Comparison of ENCODE assay signal across 9 cellular contexts in the genomic region with DNA sequence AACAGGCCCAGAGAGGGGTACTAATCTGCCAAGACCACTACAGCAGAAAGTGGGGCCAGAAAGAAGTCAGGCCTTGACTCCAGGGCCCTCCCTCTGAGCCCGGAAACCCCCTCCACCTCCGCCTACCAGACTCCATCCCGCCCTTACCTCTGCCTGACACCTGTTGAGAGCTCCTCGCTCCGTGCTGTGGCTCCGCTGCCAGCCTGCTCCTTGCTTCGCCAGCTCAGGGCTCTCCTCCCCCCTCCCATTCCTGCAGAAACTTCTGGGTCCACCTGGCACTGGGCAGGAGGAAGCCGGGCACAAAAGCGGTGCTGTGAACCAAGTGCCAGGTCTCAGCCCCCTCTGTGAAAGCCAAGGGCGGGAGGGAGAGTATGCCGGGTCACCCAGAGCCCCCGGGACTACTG. TPM values are rescaled to one million over a fixed set of nuclear protein-coding genes. Genes with fewer than 3 reads are reported as not detected.
A peak's percentile ranks its signal among the peaks of the same experiment; 100 is the strongest.
DNase-seq lines count a peak whose midpoint lies in the region; ATAC-seq and TF ChIP-seq lines count a peak whose summit lies in the region.
"Had no signal": no experiment of that assay in that cellular context is flagged by ENCODE, and none has a peak within 500 bp of the region (broad histone marks: within the 10 kb centered on the region; RNA-seq: fewer than 3 reads in every experiment).

No MANE protein-coding gene starts in this region.

- no peak overlapping the region for H2AFZ ChIP-seq in OCI-LY1 (ENCODE audit: low read length)

- peaks cover 22% of the 10 kb centered on the region for H3F3A ChIP-seq in OCI-LY1 (ENCODE audit: insufficient read depth, low read length)

- H3K36me3 ChIP-seq in OCI-LY1 (ENCODE audit: insufficient read depth, low read length) (peaks cover 25% of the 10 kb centered on the region; the same call in 1 of the 2 replicates), right lobe of liver (no peaks in the 10 kb centered on the region), testis (ENCODE audit: low read depth, missing control alignments) (no peaks in the 10 kb centered on the region)

- H3K4me3 ChIP-seq in OCI-LY1 (ENCODE audit: low read depth, low read length, poor library complexity, severe bottlenecking) (peak overlapping the region; percentile 46), right lobe of liver (no peak overlapping the region), testis (no peak overlapping the region)

- 43% methylated on average over 5 of the region's 12 CpGs for WGBS in right lobe of liver (ENCODE audit: insufficient coverage, low coverage, low lambda C conversion rate, missing lambda C conversion rate)
- 75 to 80% methylated on average over 10 to 12 of the region's 12 CpGs for WGBS in testis, 2 donors

- no peaks in the 10 kb centered on the region for H3K9me3 ChIP-seq in OCI-LY1 (ENCODE audit: low read length)
- no peaks in the 10 kb centered on the region for H3K9me3 ChIP-seq in right lobe of liver
- no peaks in the 10 kb centered on the region for H3K9me3 ChIP-seq in testis

- intact Hi-C loops in right lobe of liver (cut with DNase I) = no loop called here
- intact Hi-C loops in testis (cut with DNase I; ENCODE audit: low total_unique reads) = no loop called here

- H3K27ac ChIP-seq in OCI-LY1 (ENCODE audit: low read depth, low read length, poor library complexity, severe bottlenecking) (peak overlapping the region; percentile 99), right lobe of liver (peak overlapping the region; percentile 2 to 60 (median 55)), testis (peak overlapping the region; percentile 71 to 72)

- TF ChIP-seq CTCF in OCI-LY1 (IDR thresholded peaks at IDR 0.05; ENCODE audit: low read length) (no peak), right lobe of liver (IDR thresholded peaks at IDR 0.05) (no peak), testis (IDR thresholded peaks at IDR 0.05) (no peak)

- peak overlapping the region; percentile 69 for H3K9ac ChIP-seq in OCI-LY1 (ENCODE audit: low read length)

- ATAC-seq in right lobe of liver = peak; percentile 9 to 14 (median 12)
- ATAC-seq in SK-N-SH treated with all-trans-retinoic acid at 6 μM for 48 hours = no peak; the same call in 2 of the 3 replicates
- ATAC-seq in GM19455 (IDR thresholded peaks at IDR 0.05; ENCODE audit: unreplicated experiment) = no peak

- H3K79me2 ChIP-seq in OCI-LY1 (ENCODE audit: insufficient read depth, low read length) = no peaks in the 10 kb centered on the region

- H3K27me3 ChIP-seq in OCI-LY1 (ENCODE audit: insufficient read depth, low read length) (no peaks in the 10 kb centered on the region), right lobe of liver (no peaks in the 10 kb centered on the region), testis (no peaks in the 10 kb centered on the region)

- peak; percentile 67 for DNase-seq in activated effector memory CD4-positive, alpha-beta T cell treated with Interleukin-2 at 50 U/mL for 16 hours
- no peak for DNase-seq in right lobe of liver
- DNase-seq in testis = no peak
- no peak for DNase-seq in NCI-H1105 (lab: John Stamatoyannopoulos, UW)
- no peak for DNase-seq in G401 (ENCODE audit: low spot score)
- DNase-seq: NCI-H226 had no signal

- H3K4me2 ChIP-seq in OCI-LY1 (ENCODE audit: low read length) = peak overlapping the region; percentile 66

- H4K20me1 ChIP-seq in OCI-LY1 (ENCODE audit: insufficient read depth, low read length) = no peaks in the 10 kb centered on the region

- TF ChIP-seq POLR2A in right lobe of liver (IDR thresholded peaks at IDR 0.05) (no peak), testis (IDR thresholded peaks at IDR 0.05) (no peak)

- H3K4me1 ChIP-seq in OCI-LY1 (ENCODE audit: insufficient read depth, low read length, severe bottlenecking) (peaks cover 65% of the 10 kb centered on the region), right lobe of liver (peaks cover 0 to 16% (median 6%) of the 10 kb centered on the region in 4 donors), testis (peaks cover 46% of the 10 kb centered on the region)

- H3K9me2 ChIP-seq in OCI-LY1 (ENCODE audit: low read depth, low read length) = no peaks in the 10 kb centered on the region

- in situ Hi-C loops in G401 (cut with HindIII; ENCODE audit: low sequenced_read_pairs) = no loop called here

TF ChIP-seq in SK-N-SH treated with all-trans-retinoic acid at 6 μM for 48 hours, 23 proteins besides CTCF, POLR2A, EP300 and RAD21 (continues in another document):
- TF ChIP-seq, protein P1, sequence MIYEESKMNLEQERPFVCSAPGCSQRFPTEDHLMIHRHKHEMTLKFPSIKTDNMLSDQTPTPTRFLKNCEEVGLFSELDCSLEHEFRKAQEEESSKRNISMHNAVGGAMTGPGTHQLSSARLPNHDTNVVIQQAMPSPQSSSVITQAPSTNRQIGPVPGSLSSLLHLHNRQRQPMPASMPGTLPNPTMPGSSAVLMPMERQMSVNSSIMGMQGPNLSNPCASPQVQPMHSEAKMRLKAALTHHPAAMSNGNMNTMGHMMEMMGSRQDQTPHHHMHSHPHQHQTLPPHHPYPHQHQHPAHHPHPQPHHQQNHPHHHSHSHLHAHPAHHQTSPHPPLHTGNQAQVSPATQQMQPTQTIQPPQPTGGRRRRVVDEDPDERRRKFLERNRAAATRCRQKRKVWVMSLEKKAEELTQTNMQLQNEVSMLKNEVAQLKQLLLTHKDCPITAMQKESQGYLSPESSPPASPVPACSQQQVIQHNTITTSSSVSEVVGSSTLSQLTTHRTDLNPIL (CRISPR knock-in tag; IDR thresholded peaks at IDR 0.05; ENCODE audit: low read depth) = no peak
- TF ChIP-seq ZFP3 (CRISPR knock-in tag; IDR thresholded peaks at IDR 0.05) (no peak), TSHZ2 (CRISPR knock-in tag; IDR thresholded peaks at IDR 0.05) (no peak), BACH2 (CRISPR knock-in tag; IDR thresholded peaks at IDR 0.05; ENCODE audit: borderline replicate concordance) (no peak), ESRRG (CRISPR knock-in tag; IDR thresholded peaks at IDR 0.05) (no peak), GLIS3 (CRISPR knock-in tag; IDR thresholded peaks at IDR 0.05) (no peak), PPARA (CRISPR knock-in tag; IDR thresholded peaks at IDR 0.05; ENCODE audit: borderline replicate concordance) (no peak), TOX (CRISPR knock-in tag; IDR thresholded peaks at IDR 0.05; ENCODE audit: borderline replicate concordance) (no peak), ZC3H10 (CRISPR knock-in tag; IDR thresholded peaks at IDR 0.05) (no peak), CSRNP3 (CRISPR knock-in tag; IDR thresholded peaks at IDR 0.05) (no peak)

RNA-seq across cellular contexts. Expression of gene ST6GALNAC6, which starts 6.4 kb away (rescaled TPM):
- total RNA-seq in right lobe of liver = 10 to 100 TPM; 22.5 to 40.3 (median 29.8) TPM
- total RNA-seq in testis = 10 to 100 TPM; 46.3 to 70.3 TPM
- 43.0 TPM for polyA plus RNA-seq in testis (ENCODE audit: insufficient read depth, low read depth, low replicate concordance)
- total RNA-seq in G401 (2014; rRNA removed; shearing (Covaris generic)) = 44.8 and 73.0 TPM in 2 replicates

RNA-seq across cellular contexts. Expression of gene ST6GALNAC4, which starts 11.1 kb away (rescaled TPM):
- total RNA-seq in right lobe of liver (10 to 100 TPM in 3 of 6 experiments, 1 to 10 TPM in 3; 3.2 to 23.8 (median 11.2) TPM), testis (10 to 100 TPM; 18.8 to 24.7 TPM)
- 10.3 TPM for polyA plus RNA-seq in testis (ENCODE audit: insufficient read depth, low read depth, low replicate concordance)
- total RNA-seq in G401 (2014; rRNA removed; shearing (Covaris generic)) = 31.9 and 32.8 TPM in 2 replicates

RNA-seq across cellular contexts. Expression of gene PIP5KL1, which starts 24.8 kb away (rescaled TPM):
- total RNA-seq in right lobe of liver (under 1 TPM in 3 of 6 experiments, not detected in 3; 0.58 to 0.81 (median 0.70) TPM), testis (10 to 100 TPM in 1 of 2 donors, 1 to 10 TPM in 1; 8.4 to 10.2 TPM)
- polyA plus RNA-seq in testis (ENCODE audit: insufficient read depth, low read depth, low replicate concordance) = 3.9 TPM
- total RNA-seq in G401 (2014; rRNA removed; shearing (Covaris generic)) = 0.68 and 23.4 TPM in 2 replicates

RNA-seq across cellular contexts. Expression of gene AK1, which starts 28.3 kb away (rescaled TPM):
- total RNA-seq in right lobe of liver (10 to 100 TPM; 31.4 to 78.6 (median 51.7) TPM), testis (100 to 1,000 TPM in 1 of 2 donors, 10 to 100 TPM in 1; 86.7 to 103 TPM)
- polyA plus RNA-seq in testis (ENCODE audit: insufficient read depth, low read depth, low replicate concordance) = 154 TPM
- 46.4 and 62.6 TPM in 2 replicates for total RNA-seq in G401 (2014; rRNA removed; shearing (Covaris generic))

RNA-seq across cellular contexts. Expression of gene DPM2, which starts 31.9 kb away (rescaled TPM):
- total RNA-seq in right lobe of liver (10 to 100 TPM; 10.6 to 19.1 (median 13.9) TPM), testis (10 to 100 TPM; 33.5 to 36.4 TPM)
- 46.6 TPM for polyA plus RNA-seq in testis (ENCODE audit: insufficient read depth, low read depth, low replicate concordance)
- total RNA-seq in G401 (2014; rRNA removed; shearing (Covaris generic)) = 17.1 and 39.0 TPM in 2 replicates

Comparison
In these comparisons a context has a peak if more than half of its experiments do, and no peak if none do; other contexts are left out.
1. ATAC-seq: peak in right lobe of liver (4 of 4); none in SK-N-SH treated with all-trans-retinoic acid at 6 μM for 48 hours (single experiment) and GM19455 (single experiment).
2. Peak in every context shown above with its lines, with median percentiles within 50 percentile points of each other: H3K27ac ChIP-seq.